In the genomic region with DNA sequence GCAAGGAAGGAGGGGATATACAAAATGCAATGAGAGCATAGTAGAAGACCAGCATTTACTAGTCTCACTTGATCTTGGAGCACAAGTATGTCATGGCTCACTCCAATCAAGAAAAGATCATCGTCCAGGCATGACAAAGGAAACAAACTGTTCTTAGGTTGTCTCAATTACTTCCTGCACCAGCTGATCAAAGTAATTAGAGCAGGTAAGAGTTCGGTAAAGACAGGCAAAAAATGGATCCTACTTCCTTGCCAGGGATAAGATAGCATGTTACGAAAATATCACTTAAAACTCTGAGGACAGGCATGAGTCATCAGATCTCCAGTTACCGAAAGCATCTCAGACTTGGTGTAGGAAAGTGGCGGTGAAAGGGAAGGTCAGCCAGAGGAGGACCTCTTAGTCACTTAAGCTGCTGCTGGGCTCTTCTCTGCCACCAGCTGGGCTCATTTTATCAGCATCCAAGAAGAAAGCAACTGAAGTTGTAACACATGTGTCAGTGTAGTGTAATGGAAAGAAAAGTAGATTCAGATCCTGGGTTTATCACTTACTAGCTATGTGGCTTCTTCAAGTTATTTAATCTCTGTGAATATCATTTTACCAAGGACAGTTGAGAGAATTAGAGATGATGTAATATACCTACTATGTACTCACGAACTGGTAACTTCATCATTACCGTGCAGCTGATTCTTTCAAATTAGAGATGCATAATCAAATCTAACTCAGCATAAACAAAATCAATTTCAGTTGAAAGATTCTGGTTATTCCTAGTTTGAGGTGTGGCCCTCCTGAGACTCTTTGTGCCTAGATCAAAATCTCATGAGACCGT, we compare ENCODE assay signal across 11 cellular contexts. TPM values are rescaled to one million over a fixed set of nuclear protein-coding genes. Genes with fewer than 3 reads are reported as not detected.
A peak's percentile ranks its signal among the peaks of the same experiment; 100 is the strongest.
DNase-seq lines count a peak whose midpoint lies in the region; ATAC-seq, FAIRE-seq and TF ChIP-seq lines count a peak whose summit lies in the region.
"Had no signal": no experiment of that assay in that cellular context is flagged by ENCODE, and none has a peak within 500 bp of the region (broad histone marks: within the 10 kb centered on the region; RNA-seq: fewer than 3 reads in every experiment).

No MANE protein-coding gene starts in this region.

- FAIRE-seq in GM12878 (lab: Jason Lieb, UNC): peak; percentile 7
- FAIRE-seq in H54 (lab: Jason Lieb, UNC): no peak
- FAIRE-seq: endothelial cell of umbilical vein had no signal

- no peak overlapping the region for H3K4me2 ChIP-seq in GM12878 (ENCODE audit: control insufficient read depth, insufficient read depth)

- TF ChIP-seq CTCF in BJ (IDR thresholded peaks at IDR 0.05; ENCODE audit: insufficient read depth, low read depth, low read length): no peak
- TF ChIP-seq CTCF in GM12878 (IDR thresholded peaks at IDR 0.05 in 2 of 3, conservative IDR thresholded peaks at IDR 0.05 in 1 of 3; ENCODE audit: control insufficient read depth in 2 of 3, extremely low read depth in 1 of 3, insufficient read depth in 1 of 3, low read depth in 3 of 3, low read length in 3 of 3): no peak
- TF ChIP-seq CTCF in lower lobe of right lung (IDR thresholded peaks at IDR 0.05): no peak

- ATAC-seq in GM12878: no peak
- peak; percentile 45 to 71 for ATAC-seq in lower lobe of right lung

- 44% methylated on average over 8 of the region's 8 CpGs for WGBS in GM12878 (ENCODE audit: insufficient coverage, insufficient replicate concordance, low lambda C conversion rate, missing lambda C conversion rate)

- H3K4me3 ChIP-seq in BJ (ENCODE audit: low read depth, low read length): no peak overlapping the region
- H3K4me3 ChIP-seq in GM12878: no peak overlapping the region
- H3K4me3 ChIP-seq in lower lobe of right lung: no peak overlapping the region

- H3K36me3 ChIP-seq in BJ (ENCODE audit: control insufficient read depth, insufficient read depth, low read length) (no peaks in the 10 kb centered on the region), GM12878 (ENCODE audit: control insufficient read depth in 2 of 2, insufficient read depth in 2 of 2, low read length in 1 of 2) (no peaks in the 10 kb centered on the region), lower lobe of right lung (no peaks in the 10 kb centered on the region)

- SMC1A ChIA-PET in GM12878 (lab: Charles Lee; ENCODE audit: uncharacterized antibody, unreplicated experiment): interaction anchor here (0.9 to 2.0 kb wide), 4 partner anchors 13 to 184 kb away, joined by 3 to 6 read pairs (median 4); no protein-coding TSS in a partner anchor

- H4K20me1 ChIP-seq in GM12878 (ENCODE audit: control insufficient read depth, insufficient read depth): no peaks in the 10 kb centered on the region

- POLR2A ChIA-PET in BJ (lab: Charles Lee): no interaction called here
- POLR2A ChIA-PET in GM12878 (lab: Charles Lee): no interaction called here

- H3K4me1 ChIP-seq in GM12878 (ENCODE audit: control insufficient read depth, insufficient read depth, low read length) (no peaks in the 10 kb centered on the region), lower lobe of right lung (no peaks in the 10 kb centered on the region)

- in situ Hi-C loops in GM12878 (cut with MboI): no loop called here

- TF ChIP-seq EP300 in GM12878 (IDR thresholded peaks at IDR 0.05; ENCODE audit: borderline replicate concordance in 1 of 2, control insufficient read depth in 1 of 2, low read depth in 2 of 2, low read length in 2 of 2): no peak

- no TSS peak for BruUV-seq in GM12878 (replicated peaks; lab: Mats Ljungman, UMichigan)

- peak; percentile 19 for DNase-seq in BJ (ENCODE audit: low read depth)
- peak; percentile 79 for DNase-seq in MV-4-11 (lab: John Stamatoyannopoulos, UW)
- no peak for DNase-seq in GM12878 (ENCODE audit: low read depth, low spot score)
- DNase-seq in lower lobe of right lung: no peak
- DNase-seq in H54 (ENCODE audit: insufficient read length, low spot score): no peak
- DNase-seq in cerebellum (ENCODE audit: low spot score): no peak
- DNase-seq in GM19240 (ENCODE audit: insufficient read length, low spot score): no peak
- DNase-seq in middle frontal gyrus (ENCODE audit: extremely low spot score, low spot score): no peak
- DNase-seq: Caco-2, nucleus accumbens had no signal

- CTCF ChIA-PET in BJ (lab: Yijun Ruan, JAX): interaction anchor here (1.0 to 1.2 kb wide), 3 partner anchors 10 to 281 kb away, joined by 3 to 4 read pairs (median 3); no protein-coding TSS in a partner anchor
- CTCF ChIA-PET in GM12878 (lab: Yijun Ruan, JAX): interaction anchor here (0.8 to 2.8 kb wide), 6 partner anchors 14 to 281 kb away, joined by 3 to 8 read pairs (median 4); no protein-coding TSS in a partner anchor

- H3K9ac ChIP-seq in GM12878 (ENCODE audit: control insufficient read depth, insufficient read depth, low read length): no peak overlapping the region

- TF ChIP-seq RAD21 in GM12878 (IDR thresholded peaks at IDR 0.05; ENCODE audit: insufficient read depth, low read depth, low read length): no peak

- intact Hi-C loops in GM12878 (cut with micrococcal nuclease; ENCODE audit: unreplicated experiment) (no loop called here), lower lobe of right lung (cut with DNase I) (no loop called here)

- H3K27me3 ChIP-seq in BJ (ENCODE audit: control insufficient read depth, insufficient read depth, low read length): no peaks in the 10 kb centered on the region
- no peaks in the 10 kb centered on the region for H3K27me3 ChIP-seq in GM12878 (replicated peaks in 1 of 2; ENCODE audit: control insufficient read depth in 2 of 2, insufficient read depth in 2 of 2, low read length in 1 of 2)
- no peaks in the 10 kb centered on the region for H3K27me3 ChIP-seq in lower lobe of right lung (ENCODE audit: low read depth)

- H3K79me2 ChIP-seq in GM12878 (ENCODE audit: control insufficient read depth, insufficient read depth, low read length): no peaks in the 10 kb centered on the region

- no peak overlapping the region for H2AFZ ChIP-seq in GM12878 (ENCODE audit: control insufficient read depth, low read depth, low read length)

- RAD21 ChIA-PET in GM12878 (lab: Charles Lee; ENCODE audit: unreplicated experiment): interaction anchor here (1.5 kb wide), 2 partner anchors 20 to 182 kb away, joined by 3 to 5 read pairs; no protein-coding TSS in a partner anchor

- no peak for TF ChIP-seq POLR2A in GM12878 (IDR thresholded peaks at IDR 0.05; ENCODE audit: low read depth, low read length)
- TF ChIP-seq POLR2A in H54 (IDR thresholded peaks at IDR 0.05; ENCODE audit: low read depth, low read length): no peak

- H3K27ac ChIP-seq in GM12878 (ENCODE audit: control insufficient read depth, insufficient read depth): no peak overlapping the region
- no peak overlapping the region for H3K27ac ChIP-seq in lower lobe of right lung

- H3K9me3 ChIP-seq in GM12878 (replicated peaks; ENCODE audit: control insufficient read depth, insufficient read depth, low read length) (no peaks in the 10 kb centered on the region), lower lobe of right lung (no peaks in the 10 kb centered on the region)
- H3K9me3 ChIP-seq: Caco-2 had no signal

TF ChIP-seq in GM12878, 131 proteins besides CTCF, POLR2A, EP300 and RAD21 (continues in another document):
- TF ChIP-seq NR2F1 (conservative IDR thresholded peaks at IDR 0.05) (no peak), ZNF207 (IDR thresholded peaks at IDR 0.05; ENCODE audit: borderline replicate concordance) (no peak), RAD51 (IDR thresholded peaks at IDR 0.05) (no peak), TARDBP (IDR thresholded peaks at IDR 0.05; ENCODE audit: borderline replicate concordance) (no peak), PML (IDR thresholded peaks at IDR 0.05; ENCODE audit: low read length) (no peak), LARP7 (IDR thresholded peaks at IDR 0.05) (no peak)
- TF ChIP-seq, protein P1, sequence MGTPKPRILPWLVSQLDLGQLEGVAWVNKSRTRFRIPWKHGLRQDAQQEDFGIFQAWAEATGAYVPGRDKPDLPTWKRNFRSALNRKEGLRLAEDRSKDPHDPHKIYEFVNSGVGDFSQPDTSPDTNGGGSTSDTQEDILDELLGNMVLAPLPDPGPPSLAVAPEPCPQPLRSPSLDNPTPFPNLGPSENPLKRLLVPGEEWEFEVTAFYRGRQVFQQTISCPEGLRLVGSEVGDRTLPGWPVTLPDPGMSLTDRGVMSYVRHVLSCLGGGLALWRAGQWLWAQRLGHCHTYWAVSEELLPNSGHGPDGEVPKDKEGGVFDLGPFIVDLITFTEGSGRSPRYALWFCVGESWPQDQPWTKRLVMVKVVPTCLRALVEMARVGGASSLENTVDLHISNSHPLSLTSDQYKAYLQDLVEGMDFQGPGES (IDR thresholded peaks at IDR 0.05): no peak
- TF ChIP-seq, protein P2, sequence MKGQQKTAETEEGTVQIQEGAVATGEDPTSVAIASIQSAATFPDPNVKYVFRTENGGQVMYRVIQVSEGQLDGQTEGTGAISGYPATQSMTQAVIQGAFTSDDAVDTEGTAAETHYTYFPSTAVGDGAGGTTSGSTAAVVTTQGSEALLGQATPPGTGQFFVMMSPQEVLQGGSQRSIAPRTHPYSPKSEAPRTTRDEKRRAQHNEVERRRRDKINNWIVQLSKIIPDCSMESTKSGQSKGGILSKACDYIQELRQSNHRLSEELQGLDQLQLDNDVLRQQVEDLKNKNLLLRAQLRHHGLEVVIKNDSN (IDR thresholded peaks at IDR 0.05; ENCODE audit: borderline replicate concordance, extremely low read length, insufficient read depth, low read depth, low read length): no peak

RNA-seq across cellular contexts. Expression of a gene that starts 46.8 kb away (rescaled TPM):
- polyA plus RNA-seq in BJ (2011; rRNA removed) (not detected in 2 replicates), GM12878 (2011; rRNA removed) (1,155 and 1,222 TPM in 2 replicates), GM12878 (2014; fragmentation: Illumina TruSeq; extraction: Trizol) (11.1 and 13.0 TPM in 2 replicates), GM12878 (2014; fragmentation: Nextera tagmentation; extraction: Ambion mirVana) (10 to 100 TPM; 13.7 to 17.5 TPM), GM12878 (2014; rRNA removed) (12.1 and 12.9 TPM in 2 replicates), GM12878 (2016; fragmentation: Nextera tagmentation; extraction: Ambion mirVana) (1 to 10 TPM in 1 of 2 experiments, under 1 TPM in 1; 0.68 to 1.4 TPM)
- polyA minus RNA-seq in BJ (2011; rRNA and poly(A)+ RNA removed): not detected in 2 replicates
- total RNA-seq in GM12878 (2013; cell fraction: nucleolus; rRNA removed): 7.6 and 11.2 TPM in 2 replicates
- total RNA-seq in GM12878 (2014; rRNA removed) (9.5 and 10.1 TPM in 2 replicates), GM12878 (2014; rRNA removed; fragmentation: Illumina TruSeq; extraction: Trizol) (11.8 and 12.4 TPM in 2 replicates), GM12878 (2021) (8.8 and 10.4 TPM in 2 replicates), lower lobe of right lung (1.2 TPM), cerebellum (not detected)
- 1.3 TPM for polyA plus RNA-seq in GM12878 (2011; ENCODE audit: low read depth)
- polyA plus RNA-seq in GM12878 (2011; cell fraction: cytosol; rRNA removed): 732 and 1,038 TPM in 2 replicates
- 231 and 418 TPM in 2 replicates for polyA plus RNA-seq in GM12878 (2011; cell fraction: nucleus; rRNA removed)
- 0.23 and 1.2 TPM in 2 replicates for polyA plus RNA-seq in GM12878 (2012)
- polyA minus RNA-seq in GM12878 (2011; rRNA and poly(A)+ RNA removed): 403 and 417 TPM in 2 replicates
- 188 and 226 TPM in 2 replicates for polyA minus RNA-seq in GM12878 (2011; cell fraction: cytosol; rRNA and poly(A)+ RNA removed)
- 86.6 and 106 TPM in 2 replicates for polyA minus RNA-seq in GM12878 (2011; cell fraction: nucleus; rRNA and poly(A)+ RNA removed)
- total RNA-seq: endothelial cell of umbilical vein had no signal
- polyA plus RNA-seq: endothelial cell of umbilical vein had no signal

Comparison
In these comparisons a context has a peak if more than half of its experiments do, and no peak if none do; other contexts are left out.
1. DNase-seq: peak in BJ (single experiment) and MV-4-11 (single experiment); none in GM12878 (single experiment), lower lobe of right lung (single experiment), H54 (single experiment), cerebellum (single experiment), GM19240 (single experiment) and middle frontal gyrus (single experiment).